Comparison of ENCODE assay signal across 8 cellular contexts in genomic region chrX:40647307-40648197, GRCh38. TPM values are rescaled to one million over a fixed set of nuclear protein-coding genes. Genes with fewer than 3 reads are reported as not detected.
A peak's percentile ranks its signal among the peaks of the same experiment; 100 is the strongest.
DNase-seq lines count a peak whose midpoint lies in the region; ATAC-seq, FAIRE-seq and TF ChIP-seq lines count a peak whose summit lies in the region.

CXorf38 (minus strand) TSS chrX:40647561; CDS start chrX:40647520, 41 bp downstream.

- intact Hi-C loops in pancreas (cut with DNase I) = no loop called here
- intact Hi-C loops in thyroid gland (cut with DNase I) = loop anchor here (10.0 kb wide), 1 partner anchor 103 kb away; no protein-coding TSS in a partner anchor

- H3K27me3 ChIP-seq in pancreas = no peaks in the 10 kb centered on the region
- H3K27me3 ChIP-seq in thyroid gland = no peaks in the 10 kb centered on the region

- H3K36me3 ChIP-seq in pancreas = no peaks in the 10 kb centered on the region
- no peaks in the 10 kb centered on the region for H3K36me3 ChIP-seq in thyroid gland

- H3K4me3 Mint-ChIP-seq in activated naive CD8-positive, alpha-beta T cell = peak within 1 kb of the TSS; percentile 97
- H3K4me3 Mint-ChIP-seq in glutamatergic neuron (ENCODE audit: unreplicated experiment) = peak within 1 kb of the TSS; percentile 95

- H3K27ac ChIP-seq in pancreas = peak within 1 kb of the TSS; percentile 26 to 72 (median 46)
- peak within 1 kb of the TSS; percentile 74 to 91 (median 80) for H3K27ac ChIP-seq in thyroid gland

- peak; percentile 92 for DNase-seq in GM12865 (ENCODE audit: low read depth)
- DNase-seq in NCI-H1105 treated with DMSO at 0.1 percent for 48 hours (lab: John Stamatoyannopoulos, UW) = peak; percentile 81
- peak; percentile 62 for DNase-seq in SKM-1 treated with dmso at 0.1 percent for 144 hours (lab: John Stamatoyannopoulos, UW; ENCODE audit: unreplicated experiment)
- DNase-seq in glutamatergic neuron = peak; percentile 92
- DNase-seq in pancreas = peak; percentile 84 to 99 (median 97)
- DNase-seq in thyroid gland = peak; percentile 88 to 89

- H3K27ac Mint-ChIP-seq in activated naive CD8-positive, alpha-beta T cell = peak within 1 kb of the TSS; percentile 96
- peak within 1 kb of the TSS; percentile 73 for H3K27ac Mint-ChIP-seq in glutamatergic neuron (ENCODE audit: unreplicated experiment)

- H3K9me3 ChIP-seq in pancreas (no peaks in the 10 kb centered on the region), thyroid gland (no peaks in the 10 kb centered on the region)

- H3K4me1 ChIP-seq in pancreas (peaks cover 0 to 11% (median 4%) of the 10 kb centered on the region in 3 donors), thyroid gland (peaks cover 11 to 20% of the 10 kb centered on the region in 2 donors)

- TF ChIP-seq CTCF in GM12865 (IDR thresholded peaks at IDR 0.05; ENCODE audit: insufficient read depth, low read depth, low read length, missing control alignments) (no peak), glutamatergic neuron (IDR thresholded peaks at IDR 0.05; ENCODE audit: partially characterized antibody, unreplicated experiment) (no peak), pancreas (IDR thresholded peaks at IDR 0.05) (no peak), thyroid gland (IDR thresholded peaks at IDR 0.05) (no peak)

- no peaks in the 10 kb centered on the region for H3K9me3 Mint-ChIP-seq in activated naive CD8-positive, alpha-beta T cell (ENCODE audit: low read depth)
- peaks cover 2% of the 10 kb centered on the region for H3K9me3 Mint-ChIP-seq in glutamatergic neuron (ENCODE audit: unreplicated experiment)

- no peaks in the 10 kb centered on the region for H3K27me3 Mint-ChIP-seq in activated naive CD8-positive, alpha-beta T cell
- peaks cover 6% of the 10 kb centered on the region for H3K27me3 Mint-ChIP-seq in glutamatergic neuron (ENCODE audit: unreplicated experiment)

- H3K4me3 ChIP-seq in GM12865 (ENCODE audit: low read depth, low read length) (peak within 1 kb of the TSS; percentile 55), pancreas (peak within 1 kb of the TSS; percentile 58 to 93 (median 78)), thyroid gland (replicated peaks in 1 of 3) (peak within 1 kb of the TSS in 2 of 3 donors; percentile 66 to 79)

- peaks cover 2% of the 10 kb centered on the region for H3K36me3 Mint-ChIP-seq in activated naive CD8-positive, alpha-beta T cell
- no peaks in the 10 kb centered on the region for H3K36me3 Mint-ChIP-seq in glutamatergic neuron (ENCODE audit: unreplicated experiment)

- peak; percentile 52 to 79 for TF ChIP-seq POLR2A in thyroid gland (IDR thresholded peaks at IDR 0.05)

- no peak for FAIRE-seq in pancreas (lab: Jason Lieb, UNC)

- ATAC-seq in HG02642 (IDR thresholded peaks at IDR 0.05; ENCODE audit: poor library complexity, unreplicated experiment) = peak; percentile 76
- peak; percentile 81 to 96 (median 88) for ATAC-seq in pancreas

- WGBS in pancreas, 2 donors = 1 to 6% methylated on average over 48 to 66 of the region's 66 CpGs
- WGBS in thyroid gland, 2 donors = 4 to 6% methylated on average over 9 to 14 of the region's 66 CpGs

- H3K4me1 Mint-ChIP-seq in activated naive CD8-positive, alpha-beta T cell (ENCODE audit: low read depth) = peaks cover 27% of the 10 kb centered on the region
- H3K4me1 Mint-ChIP-seq in glutamatergic neuron (ENCODE audit: low read depth, unreplicated experiment) = peaks cover 6% of the 10 kb centered on the region

RNA-seq across cellular contexts. Expression of gene CXorf38, which starts in this region (rescaled TPM):
- total RNA-seq in glutamatergic neuron (ENCODE audit: unreplicated experiment) (7.8 TPM), pancreas (1 to 10 TPM; 3.7 to 7.5 (median 5.3) TPM), thyroid gland (10 to 100 TPM; 29.7 to 49.1 (median 42.2) TPM)
- polyA plus RNA-seq in pancreas = 1 to 10 TPM; 3.6 to 4.7 TPM

Comparison
In these comparisons a context has a peak if more than half of its experiments do, and no peak if none do; other contexts are left out.
1. Peak in every context shown above with its lines: DNase-seq, ATAC-seq, H3K4me3 ChIP-seq and H3K27ac ChIP-seq.